Comparison of ENCODE assay signal across 18 cellular contexts in genomic region chr19:34082289-34083077, GRCh38.
DNase-seq lines count a peak whose midpoint lies in the region; ATAC-seq and TF ChIP-seq lines count a peak whose summit lies in the region.
"Had no signal": no experiment of that assay in that cellular context is flagged by ENCODE, and none has a peak within 500 bp of the region (broad histone marks: within the 10 kb centered on the region; RNA-seq: fewer than 3 reads in every experiment).

No MANE protein-coding gene starts in this region.

- DNase-seq in EL: peak; percentile 63
- DNase-seq in WERI-Rb-1: peak; percentile 54
- peak; percentile 81 for DNase-seq in foreskin melanocyte
- DNase-seq in nephron progenitor cell: peak; percentile 18
- DNase-seq in D341Med (ENCODE audit: low spot score): no peak
- DNase-seq in T-cell: no peak
- DNase-seq in GM10266 (ENCODE audit: extremely low spot score): no peak
- no peak for DNase-seq in NCI-H1417 treated with DMSO at 0.1 percent for 48 hours (lab: John Stamatoyannopoulos, UW)
- DNase-seq: activated CD4-positive, alpha-beta memory T cell treated with anti-CD3 and anti-CD28 coated beads for 36 hours; activated naive CD8-positive, alpha-beta T cell treated with anti-CD3 and anti-CD28 coated beads for 36 hours; activated T-cell treated with anti-CD3 and anti-CD28 coated beads, Interleukin-2, amount 50 U/mL, for 4 hours; NCI-H1048; stimulated activated CD4-positive, alpha-beta T cell treated with anti-CD3 and anti-CD28 coated beads, Interleukin-2, amount 100 ng/mL, for 24 hours had no signal

- no peak overlapping the region for H3K4me3 ChIP-seq in WERI-Rb-1 (ENCODE audit: low read depth, low read length)
- H3K4me3 ChIP-seq: cardiac muscle cell, K562, right atrium auricular region had no signal

- H3K27me3 Mint-ChIP-seq in nephron progenitor cell (ENCODE audit: low read depth, poor library complexity) (peaks cover 8% of the 10 kb centered on the region), T-cell (peaks cover 17 to 23% of the 10 kb centered on the region in 2 donors)

- no peaks in the 10 kb centered on the region for H3K36me3 ChIP-seq in WERI-Rb-1
- H3K36me3 ChIP-seq: cardiac muscle cell, right atrium auricular region had no signal

- ATAC-seq in T-cell (replicated peaks in 1 of 4): no peak
- ATAC-seq: activated T-cell treated with anti-CD3 and anti-CD28 coated beads, Interleukin-2, amount 50 U/mL, for 4 hours; K562 had no signal

- peaks cover 25% of the 10 kb centered on the region for H3K9me3 Mint-ChIP-seq in nephron progenitor cell
- peaks cover 0 to 2% (median 0%) of the 10 kb centered on the region in 3 donors for H3K9me3 Mint-ChIP-seq in T-cell
- H3K9me3 Mint-ChIP-seq: activated T-cell treated with anti-CD3 and anti-CD28 coated beads, Interleukin-2, amount 50 U/mL, for 4 hours; neural crest cell had no signal

- H3K27me3 ChIP-seq in WERI-Rb-1 (ENCODE audit: insufficient read depth, low read depth, severe bottlenecking): no peaks in the 10 kb centered on the region
- H3K27me3 ChIP-seq: cardiac muscle cell, right atrium auricular region had no signal

- H3K27ac Mint-ChIP-seq in nephron progenitor cell (peak overlapping the region; percentile 82), T-cell (no peak overlapping the region)
- H3K27ac Mint-ChIP-seq: activated CD4-positive, alpha-beta memory T cell treated with anti-CD3 and anti-CD28 coated beads for 36 hours; activated naive CD8-positive, alpha-beta T cell treated with anti-CD3 and anti-CD28 coated beads for 36 hours had no signal

- POLR2A ChIA-PET in T-cell (lab: Charles Lee): interaction anchor here in 1 of 2 donors (0.7 kb wide), 1 partner anchor 24 kb away, joined by 4 read pairs; no protein-coding TSS in a partner anchor

- CTCF ChIA-PET in T-cell (lab: Charles Lee): interaction anchor here in 1 of 2 donors (0.7 kb wide), 1 partner anchor 462 kb away, joined by 4 read pairs; no protein-coding TSS in a partner anchor

- H3K27ac ChIP-seq in WERI-Rb-1: peak overlapping the region; percentile 65
- H3K27ac ChIP-seq: cardiac muscle cell, right atrium auricular region had no signal

- H3K4me3 Mint-ChIP-seq in nephron progenitor cell (no peak overlapping the region), T-cell (no peak overlapping the region)
- H3K4me3 Mint-ChIP-seq: activated CD4-positive, alpha-beta memory T cell treated with anti-CD3 and anti-CD28 coated beads for 36 hours; activated naive CD8-positive, alpha-beta T cell treated with anti-CD3 and anti-CD28 coated beads for 36 hours; activated T-cell treated with anti-CD3 and anti-CD28 coated beads, Interleukin-2, amount 50 U/mL, for 4 hours; neural crest cell had no signal

- no peaks in the 10 kb centered on the region for H3K9me3 ChIP-seq in WERI-Rb-1 (ENCODE audit: severe bottlenecking)
- H3K9me3 ChIP-seq: Caco-2, right atrium auricular region had no signal

- H3K4me1 Mint-ChIP-seq in nephron progenitor cell (peaks cover 13% of the 10 kb centered on the region), T-cell (no peaks in the 10 kb centered on the region)
- H3K4me1 Mint-ChIP-seq: activated naive CD8-positive, alpha-beta T cell treated with anti-CD3 and anti-CD28 coated beads for 36 hours had no signal

- H3K36me3 Mint-ChIP-seq in nephron progenitor cell (ENCODE audit: low read depth): no peaks in the 10 kb centered on the region
- H3K36me3 Mint-ChIP-seq in T-cell: no peaks in the 10 kb centered on the region
- H3K36me3 Mint-ChIP-seq: activated CD4-positive, alpha-beta memory T cell treated with anti-CD3 and anti-CD28 coated beads for 36 hours; activated naive CD8-positive, alpha-beta T cell treated with anti-CD3 and anti-CD28 coated beads for 36 hours had no signal

- TF ChIP-seq CTCF in WERI-Rb-1 (IDR thresholded peaks at IDR 0.05; ENCODE audit: low read depth, low read length): no peak
- TF ChIP-seq CTCF in nephron progenitor cell (IDR thresholded peaks at IDR 0.05): no peak
- TF ChIP-seq CTCF in GM10266 (IDR thresholded peaks at IDR 0.05; ENCODE audit: control insufficient read depth, insufficient read depth, low read depth, missing control alignments): no peak

Comparison
In these comparisons a context has a peak if more than half of its experiments do, and no peak if none do; other contexts are left out.
1. DNase-seq: peak in EL (single experiment), WERI-Rb-1 (single experiment), foreskin melanocyte (single experiment) and nephron progenitor cell (single experiment); none in D341Med (single experiment), T-cell (0 of 34), GM10266 (single experiment) and NCI-H1417 treated with DMSO at 0.1 percent for 48 hours (single experiment).